In the genomic region with DNA sequence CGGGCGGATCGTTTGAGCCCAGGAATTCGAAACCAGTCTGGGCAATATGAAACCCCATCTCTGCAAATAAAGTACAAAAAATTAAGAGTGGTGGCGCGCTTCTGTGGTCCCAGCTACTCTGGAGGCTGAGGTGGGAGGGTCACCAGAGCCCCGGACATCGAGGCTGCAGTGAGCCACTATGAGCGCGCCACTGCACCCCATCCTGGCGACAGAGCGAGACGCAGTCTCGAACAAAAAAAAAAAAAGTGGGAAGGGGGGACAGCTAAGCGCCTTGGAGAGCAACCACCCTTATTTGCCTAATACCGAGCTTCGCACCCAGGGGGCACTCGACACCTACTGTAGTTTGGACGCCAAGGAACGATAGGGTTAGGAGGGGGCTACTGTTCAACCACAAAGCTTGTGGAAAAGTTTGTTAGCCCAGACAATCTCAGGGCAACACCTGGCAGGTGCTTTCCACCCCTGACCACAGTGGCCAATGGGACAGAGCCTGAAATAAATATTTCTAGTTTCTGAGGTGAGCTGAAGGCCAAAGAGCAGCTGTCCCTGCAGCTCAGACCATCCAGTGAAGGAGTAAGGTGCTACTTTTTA, we compare ENCODE assay signal across 8 cellular contexts. TPM values are rescaled to one million over a fixed set of nuclear protein-coding genes. Genes with fewer than 3 reads are reported as not detected.
DNase-seq lines count a peak whose midpoint lies in the region; ATAC-seq, FAIRE-seq and TF ChIP-seq lines count a peak whose summit lies in the region.

No MANE protein-coding gene starts in this region.

- no peaks in the 10 kb centered on the region for H3K27me3 ChIP-seq in sigmoid colon

- DNase-seq in GM12891 (ENCODE audit: insufficient read length, low spot score) (peak; percentile 66), NCI-H2029 (lab: John Stamatoyannopoulos, UW) (peak; percentile 27), T-helper 9 cell (peak; percentile 55), iPS DF 4.7 (ENCODE audit: extremely low read depth, low spot score) (peak; percentile 62), sigmoid colon (peak; percentile 87)

- H3K27ac ChIP-seq in sigmoid colon: peak overlapping the region; percentile 88 to 93 (median 90)

- WGBS in sigmoid colon, 2 donors: 0 to 1% methylated on average over 20 of the region's 20 CpGs

- TF ChIP-seq POLR2A in GM12891 (IDR thresholded peaks at IDR 0.05; ENCODE audit: low read depth, low read length) (no peak), sigmoid colon (IDR thresholded peaks at IDR 0.05) (no peak)

- H3K27ac Mint-ChIP-seq in brain: peak overlapping the region; percentile 89 to 99 (median 97)

- H3K4me3 Mint-ChIP-seq in brain: peak overlapping the region; percentile 92 to 100 (median 100)

- no peaks in the 10 kb centered on the region for H3K9me3 ChIP-seq in sigmoid colon

- intact Hi-C loops in sigmoid colon (cut with DNase I): loop anchor here (2.0 to 10.0 kb wide), 3 partner anchors 74 to 246 kb away; a partner anchor contains a TSS

- no peak for TF ChIP-seq EP300 in sigmoid colon (IDR thresholded peaks at IDR 0.05)

- peaks cover 0 to 22% (median 21%) of the 10 kb centered on the region in 4 donors for H3K4me1 ChIP-seq in sigmoid colon

- peaks cover 42% of the 10 kb centered on the region for H3K4me1 Mint-ChIP-seq in brain

- H3K36me3 ChIP-seq in sigmoid colon: peaks cover 24 to 62% (median 44%) of the 10 kb centered on the region in 4 donors

- TF ChIP-seq CTCF in brain (conservative IDR thresholded peaks at IDR 0.05) (peak; percentile 66 to 76), sigmoid colon (IDR thresholded peaks at IDR 0.05) (peak; percentile 54 to 76 (median 72))

- H3K9me3 Mint-ChIP-seq in brain: no peaks in the 10 kb centered on the region

- peak; percentile 92 for FAIRE-seq in GM12891 (lab: Jason Lieb, UNC)

- H3K36me3 Mint-ChIP-seq in brain: peaks cover 25% of the 10 kb centered on the region

- ATAC-seq in HG02943 (IDR thresholded peaks at IDR 0.05; ENCODE audit: low read depth, unreplicated experiment) (peak; percentile 56), GM19328 (IDR thresholded peaks at IDR 0.05; ENCODE audit: unreplicated experiment) (no peak)

- H3K27me3 Mint-ChIP-seq in brain: peaks cover 11% of the 10 kb centered on the region

- H3K4me3 ChIP-seq in sigmoid colon: peak overlapping the region; percentile 46 to 68 (median 60)

TF ChIP-seq in GM12891, 5 proteins besides CTCF, POLR2A, EP300 and RAD21:
- TF ChIP-seq PAX5 (IDR thresholded peaks at IDR 0.05; ENCODE audit: insufficient read depth, low read length, severe bottlenecking) (no peak), TAF1 (IDR thresholded peaks at IDR 0.05; ENCODE audit: low read depth, low read length) (no peak), POLR2AphosphoS5 (IDR thresholded peaks at IDR 0.05; ENCODE audit: low read depth, low read length) (no peak), SPI1 (IDR thresholded peaks at IDR 0.05; ENCODE audit: low read depth, low read length) (no peak)

RNA-seq across cellular contexts. Expression of a gene that starts 0.8 kb away (rescaled TPM):
- polyA plus RNA-seq in GM12891 (2012; ENCODE audit: low read depth, missing spikeins): 15.2 TPM
- 23.6 TPM for polyA plus RNA-seq in brain (ENCODE audit: insufficient read depth, low read depth, low replicate concordance)
- total RNA-seq in sigmoid colon: 10 to 100 TPM in 1 of 4 donors, 1 to 10 TPM in 3; 4.6 to 10.3 (median 5.7) TPM
- polyA plus RNA-seq in sigmoid colon: 1 to 10 TPM; 2.3 to 5.8 (median 2.4) TPM

RNA-seq across cellular contexts. Expression of a gene that starts 11.5 kb away (rescaled TPM):
- 30.3 TPM for polyA plus RNA-seq in GM12891 (2012; ENCODE audit: low read depth, missing spikeins)
- polyA plus RNA-seq in brain (ENCODE audit: insufficient read depth, low read depth, low replicate concordance) (49.5 TPM), sigmoid colon (100 to 1,000 TPM in 1 of 3 donors, 10 to 100 TPM in 2; 77.1 to 129 (median 97.9) TPM)
- 10 to 100 TPM; 24.7 to 50.5 (median 30.8) TPM for total RNA-seq in sigmoid colon

RNA-seq across cellular contexts. Expression of a gene that starts 16.4 kb away (rescaled TPM):
- polyA plus RNA-seq in GM12891 (2012; ENCODE audit: low read depth, missing spikeins): 61.8 TPM
- polyA plus RNA-seq in brain (ENCODE audit: insufficient read depth, low read depth, low replicate concordance): 116 TPM
- 10 to 100 TPM; 14.3 to 17.5 (median 16.3) TPM for total RNA-seq in sigmoid colon
- polyA plus RNA-seq in sigmoid colon: 10 to 100 TPM; 48.0 to 98.9 (median 80.7) TPM

RNA-seq across cellular contexts. Expression of a gene that starts 25.7 kb away (rescaled TPM):
- 0.72 TPM for polyA plus RNA-seq in GM12891 (2012; ENCODE audit: low read depth, missing spikeins)
- polyA plus RNA-seq in brain (ENCODE audit: insufficient read depth, low read depth, low replicate concordance) (0.97 TPM), sigmoid colon (1 to 10 TPM; 1.2 to 1.7 (median 1.4) TPM)
- 1 to 10 TPM in 2 of 4 donors, under 1 TPM in 2; 0.16 to 5.3 (median 0.86) TPM for total RNA-seq in sigmoid colon

RNA-seq across cellular contexts. Expression of a gene that starts 30.8 kb away (rescaled TPM):
- polyA plus RNA-seq in GM12891 (2012; ENCODE audit: low read depth, missing spikeins): 13.2 TPM
- polyA plus RNA-seq in brain (ENCODE audit: insufficient read depth, low read depth, low replicate concordance): 24.5 TPM
- total RNA-seq in sigmoid colon: 10 to 100 TPM; 47.1 to 82.0 (median 53.7) TPM
- polyA plus RNA-seq in sigmoid colon: 10 to 100 TPM in 1 of 3 donors, 1 to 10 TPM in 2; 7.2 to 28.4 (median 7.4) TPM

Comparison
In these comparisons a context has a peak if more than half of its experiments do, and no peak if none do; other contexts are left out.
1. DNase-seq: peak in every context shown above with its lines; median percentile 87 in sigmoid colon; 66 in GM12891; 62 in iPS DF 4.7; 55 in T-helper 9 cell; 27 in NCI-H2029.